In the genomic region with DNA sequence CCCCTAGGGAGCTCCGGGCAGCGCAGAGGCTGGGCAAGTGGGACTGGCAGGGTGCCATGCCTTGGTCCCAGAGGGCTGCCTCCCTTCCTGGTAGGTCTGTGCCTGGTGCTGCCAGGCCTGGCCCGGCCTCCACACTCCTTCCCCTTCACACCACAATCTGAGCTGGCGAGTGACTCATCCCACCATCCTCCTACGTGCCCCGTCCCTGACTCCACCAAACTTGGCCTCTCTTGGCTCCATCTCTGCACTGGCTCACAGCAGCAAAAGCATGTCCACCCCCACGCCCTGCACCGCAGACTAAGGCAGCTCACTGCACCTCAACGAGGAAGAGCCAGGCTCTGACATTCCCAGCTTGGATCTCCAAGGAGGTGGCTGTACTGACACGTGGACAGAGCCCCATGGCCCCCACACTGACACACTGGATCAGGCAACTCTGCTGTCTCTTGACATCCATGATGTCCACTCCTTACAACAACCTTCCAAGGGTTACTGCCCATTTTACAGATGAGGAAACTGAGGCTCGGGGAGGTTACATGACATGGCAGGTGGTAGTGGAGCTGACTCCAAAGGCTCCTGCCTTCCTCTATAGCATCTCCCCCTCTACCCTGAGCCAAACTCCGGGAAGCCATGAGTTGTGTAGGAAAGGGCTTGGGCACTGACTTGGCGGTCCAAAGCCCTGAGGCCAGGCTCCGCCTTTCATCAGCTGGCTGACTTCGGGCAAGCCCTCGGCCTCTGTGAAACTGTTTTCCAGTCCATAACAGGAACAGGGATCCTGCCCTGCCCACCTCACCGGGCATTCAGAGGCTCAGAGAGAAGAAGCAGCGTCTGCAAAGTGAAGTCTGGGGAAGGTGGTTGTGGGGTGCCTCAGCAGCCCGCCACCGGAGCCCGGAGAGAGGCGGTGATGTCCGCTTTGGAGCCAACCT, we compare ENCODE assay signal across 8 cellular contexts. TPM values are rescaled to one million over a fixed set of nuclear protein-coding genes. Genes with fewer than 3 reads are reported as not detected.
DNase-seq lines count a peak whose midpoint lies in the region; ATAC-seq and TF ChIP-seq lines count a peak whose summit lies in the region.

No MANE protein-coding gene starts in this region.

- CTCF ChIA-PET in AG04449 (lab: Yijun Ruan, JAX) = interaction anchor here (0.6 to 16.0 kb wide), 118 partner anchors 7 to 1137 kb away, joined by 3 to 604 read pairs (median 6); a partner anchor contains a TSS

- peaks cover 37% of the 10 kb centered on the region for H3K27me3 Mint-ChIP-seq in dendritic cell treated with granulocyte-macrophage colony-stimulating factor and Interleukin-4, amounts not matched to agents 40 ng/mL and 50 ng/mL, for 4 days
- H3K27me3 Mint-ChIP-seq in endothelial cell (ENCODE audit: unreplicated experiment) = peaks cover 10% of the 10 kb centered on the region

- H3K36me3 Mint-ChIP-seq in dendritic cell treated with granulocyte-macrophage colony-stimulating factor and Interleukin-4, amounts not matched to agents 40 ng/mL and 50 ng/mL, for 4 days (ENCODE audit: low read depth) = peaks cover 6% of the 10 kb centered on the region
- no peaks in the 10 kb centered on the region for H3K36me3 Mint-ChIP-seq in endothelial cell (ENCODE audit: low read depth, unreplicated experiment)

- H3K4me1 ChIP-seq in muscle layer of colon (ENCODE audit: insufficient read depth, low read length) = peaks cover 14% of the 10 kb centered on the region

- no peak overlapping the region for H3K9ac ChIP-seq in muscle layer of colon (ENCODE audit: low read length)

- peak; percentile 89 to 93 for ATAC-seq in activated CD4-positive, CD25-positive, alpha-beta regulatory T cell treated with anti-CD3 and anti-CD28 coated beads, Interleukin-2, amount 50 U/mL, for 24 hours

- POLR2A ChIA-PET in AG04449 (lab: Yijun Ruan, JAX) = interaction anchor here (0.7 to 2.3 kb wide), 14 partner anchors 18 to 729 kb away, joined by 3 to 12 read pairs (median 4); a partner anchor contains a TSS

- intact Hi-C loops in dendritic cell treated with granulocyte-macrophage colony-stimulating factor and Interleukin-4, amounts not matched to agents 40 ng/mL and 50 ng/mL, for 4 days (cut with micrococcal nuclease) = loop anchor here (1.0 to 5.0 kb wide), 3 partner anchors 639 to 746 kb away; no protein-coding TSS in a partner anchor

- TF ChIP-seq CTCF in AG04449 (IDR thresholded peaks at IDR 0.05; ENCODE audit: insufficient read depth, low read length, missing control alignments) = no peak
- no peak for TF ChIP-seq CTCF in HL-60 (IDR thresholded peaks at IDR 0.05; ENCODE audit: insufficient read depth, low read length)
- no peak for TF ChIP-seq CTCF in endothelial cell (IDR thresholded peaks at IDR 0.05; ENCODE audit: unreplicated experiment)

- H3K4me1 Mint-ChIP-seq in dendritic cell treated with granulocyte-macrophage colony-stimulating factor and Interleukin-4, amounts not matched to agents 40 ng/mL and 50 ng/mL, for 4 days (ENCODE audit: low read depth) = peaks cover 23% of the 10 kb centered on the region
- peaks cover 3% of the 10 kb centered on the region for H3K4me1 Mint-ChIP-seq in endothelial cell (ENCODE audit: unreplicated experiment)

- H3K27ac Mint-ChIP-seq in dendritic cell treated with granulocyte-macrophage colony-stimulating factor and Interleukin-4, amounts not matched to agents 40 ng/mL and 50 ng/mL, for 4 days = peak overlapping the region; percentile 18
- H3K27ac Mint-ChIP-seq in endothelial cell (ENCODE audit: unreplicated experiment) = no peak overlapping the region

- H3K9me3 Mint-ChIP-seq in dendritic cell treated with granulocyte-macrophage colony-stimulating factor and Interleukin-4, amounts not matched to agents 40 ng/mL and 50 ng/mL, for 4 days = peaks cover 15% of the 10 kb centered on the region
- H3K9me3 Mint-ChIP-seq in endothelial cell (ENCODE audit: unreplicated experiment) = no peaks in the 10 kb centered on the region

- no peaks in the 10 kb centered on the region for H3K9me3 ChIP-seq in muscle layer of colon (ENCODE audit: low read length)

- H3K27ac ChIP-seq in HL-60 (replicated peaks) (no peak overlapping the region), muscle layer of colon (ENCODE audit: low read depth, low read length) (no peak overlapping the region)

- peak overlapping the region; percentile 25 for H3K4me3 Mint-ChIP-seq in dendritic cell treated with granulocyte-macrophage colony-stimulating factor and Interleukin-4, amounts not matched to agents 40 ng/mL and 50 ng/mL, for 4 days
- no peak overlapping the region for H3K4me3 Mint-ChIP-seq in endothelial cell (ENCODE audit: unreplicated experiment)

- no peaks in the 10 kb centered on the region for H3K36me3 ChIP-seq in muscle layer of colon (ENCODE audit: insufficient read depth, low read length)

- DNase-seq in AG04449 (ENCODE audit: low read depth, low spot score) (peak; percentile 95), HL-60 (ENCODE audit: low read depth in 1 of 2, low spot score in 1 of 2) (peak; percentile 32 to 85), NCI-H2081 (lab: John Stamatoyannopoulos, UW) (no peak), endothelial cell (ENCODE audit: low spot score) (no peak)
- DNase-seq in stimulated activated CD8-positive, alpha-beta memory T cell treated with anti-CD3 and anti-CD28 coated beads, Interleukin-7, amount 100 ng/mL, for 24 hours (ENCODE audit: low read depth) = peak; percentile 46

- no peaks in the 10 kb centered on the region for H3K27me3 ChIP-seq in HL-60 (ENCODE audit: insufficient read depth, poor library complexity, severe bottlenecking)
- no peaks in the 10 kb centered on the region for H3K27me3 ChIP-seq in muscle layer of colon (ENCODE audit: control insufficient read depth in 1 of 2, insufficient read depth in 2 of 2, low read length in 2 of 2)

- H3K4me3 ChIP-seq in AG04449 (ENCODE audit: low read depth, low read length) (no peak overlapping the region), HL-60 (replicated peaks; ENCODE audit: insufficient read depth, low read length) (no peak overlapping the region), muscle layer of colon (ENCODE audit: low read depth in 1 of 2, low read length in 2 of 2) (peak overlapping the region; percentile 22 to 53)

RNA-seq across cellular contexts. Expression of a gene that starts 20.1 kb away (rescaled TPM):
- total RNA-seq in endothelial cell (ENCODE audit: unreplicated experiment) = 4.5 TPM

RNA-seq across cellular contexts. Expression of a gene that starts 23.7 kb away (rescaled TPM):
- total RNA-seq in endothelial cell (ENCODE audit: unreplicated experiment) = not detected

RNA-seq across cellular contexts. Expression of a gene that starts 29.5 kb away (rescaled TPM):
- total RNA-seq in endothelial cell (ENCODE audit: unreplicated experiment) = not detected

RNA-seq across cellular contexts. Expression of a gene that starts 38.5 kb away (rescaled TPM):
- total RNA-seq in endothelial cell (ENCODE audit: unreplicated experiment) = not detected

RNA-seq across cellular contexts. Expression of a gene that starts 42.8 kb away (rescaled TPM):
- not detected for total RNA-seq in endothelial cell (ENCODE audit: unreplicated experiment)

Comparison
In these comparisons a context has a peak if more than half of its experiments do, and no peak if none do; other contexts are left out.
1. DNase-seq: peak in AG04449 (single experiment), HL-60 (2 of 2) and stimulated activated CD8-positive, alpha-beta memory T cell treated with anti-CD3 and anti-CD28 coated beads, Interleukin-7, amount 100 ng/mL, for 24 hours (single experiment); none in NCI-H2081 (0 of 2) and endothelial cell (single experiment).
2. H3K4me3 ChIP-seq: peak in muscle layer of colon (2 of 2); none in AG04449 (single experiment) and HL-60 (single experiment).